Comparison of ENCODE assay signal across 1 cellular context in genomic region chr22:38201718-38202436, GRCh38.
TF ChIP-seq lines count a peak whose summit lies in the region.

Gene MAFF, plus strand, starts transcription at chr22:38201994. Its CDS starts 11,860 bp downstream, at chr22:38213854.

TF ChIP-seq in HepG2, 621 proteins besides CTCF, POLR2A, EP300 and RAD21 (continued from another document and continues in another):
- TF ChIP-seq, protein P1, sequence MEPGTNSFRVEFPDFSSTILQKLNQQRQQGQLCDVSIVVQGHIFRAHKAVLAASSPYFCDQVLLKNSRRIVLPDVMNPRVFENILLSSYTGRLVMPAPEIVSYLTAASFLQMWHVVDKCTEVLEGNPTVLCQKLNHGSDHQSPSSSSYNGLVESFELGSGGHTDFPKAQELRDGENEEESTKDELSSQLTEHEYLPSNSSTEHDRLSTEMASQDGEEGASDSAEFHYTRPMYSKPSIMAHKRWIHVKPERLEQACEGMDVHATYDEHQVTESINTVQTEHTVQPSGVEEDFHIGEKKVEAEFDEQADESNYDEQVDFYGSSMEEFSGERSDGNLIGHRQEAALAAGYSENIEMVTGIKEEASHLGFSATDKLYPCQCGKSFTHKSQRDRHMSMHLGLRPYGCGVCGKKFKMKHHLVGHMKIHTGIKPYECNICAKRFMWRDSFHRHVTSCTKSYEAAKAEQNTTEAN (CRISPR knock-in tag; conservative IDR thresholded peaks at IDR 0.05), result no peak
- TF ChIP-seq FOXA1 (IDR thresholded peaks at IDR 0.05) (no peak), FOXA1 (CRISPR knock-in tag; IDR thresholded peaks at IDR 0.05) (no peak), ZNF670 (CRISPR knock-in tag; IDR thresholded peaks at IDR 0.05; ENCODE audit: borderline replicate concordance) (0 out of 2 replicates have a peak, but pooled peaks have one; percentile 54), HNRNPK (IDR thresholded peaks at IDR 0.05; ENCODE audit: low read depth, low read length, poor library complexity, severe bottlenecking) (peak; percentile 29), GTF2F1 (IDR thresholded peaks at IDR 0.05; ENCODE audit: low read length) (no peak), E2F5 (CRISPR knock-in tag; conservative IDR thresholded peaks at IDR 0.05) (no peak), ZNF746 (CRISPR knock-in tag; IDR thresholded peaks at IDR 0.05) (no peak; the same call in 1 of the 2 replicates), MTA1 (CRISPR knock-in tag; IDR thresholded peaks at IDR 0.05; ENCODE audit: borderline replicate concordance) (no peak), ZSCAN12 (CRISPR knock-in tag; IDR thresholded peaks at IDR 0.05) (0 out of 2 replicates have a peak, but pooled peaks have one; percentile 56), ZNF660 (CRISPR knock-in tag; IDR thresholded peaks at IDR 0.05; ENCODE audit: borderline replicate concordance, low read depth) (no peak), ZNF546 (CRISPR knock-in tag; conservative IDR thresholded peaks at IDR 0.05) (no peak), TRIM22 (IDR thresholded peaks at IDR 0.05) (no peak), ZNF614 (CRISPR knock-in tag; IDR thresholded peaks at IDR 0.05; ENCODE audit: borderline replicate concordance) (no peak), TBX2 (CRISPR knock-in tag; IDR thresholded peaks at IDR 0.05; ENCODE audit: borderline replicate concordance) (no peak), RBM22 (optimal IDR thresholded peaks at IDR 0.05; ENCODE audit: low read length) (no peak), AKNA (CRISPR knock-in tag; IDR thresholded peaks at IDR 0.05; ENCODE audit: borderline replicate concordance) (no peak), MXI1 (IDR thresholded peaks at IDR 0.05; ENCODE audit: borderline replicate concordance, low read depth, low read length) (peak; percentile 68; the same call in 1 of the 3 replicates), DNMT3B (CRISPR knock-in tag; conservative IDR thresholded peaks at IDR 0.05) (no peak), DNMT1 (CRISPR knock-in tag; IDR thresholded peaks at IDR 0.05) (no peak), SSRP1 (CRISPR knock-in tag; IDR thresholded peaks at IDR 0.05) (no peak), ETV6 (CRISPR knock-in tag; conservative IDR thresholded peaks at IDR 0.05) (no peak), GABPA (IDR thresholded peaks at IDR 0.05; ENCODE audit: low read depth, low read length) (no peak), GABPA (CRISPR knock-in tag; IDR thresholded peaks at IDR 0.05; ENCODE audit: low read depth) (no peak), ZNF784 (CRISPR knock-in tag; IDR thresholded peaks at IDR 0.05; ENCODE audit: borderline replicate concordance) (no peak), SMC3 (IDR thresholded peaks at IDR 0.05; ENCODE audit: low read length) (no peak), PHF20 (CRISPR knock-in tag; IDR thresholded peaks at IDR 0.05) (0 out of 2 replicates have a peak, but pooled peaks have one; percentile 5), YEATS4 (CRISPR knock-in tag; IDR thresholded peaks at IDR 0.05; ENCODE audit: borderline replicate concordance) (peak; percentile 41), NR2F2 (IDR thresholded peaks at IDR 0.05; ENCODE audit: borderline replicate concordance, low read depth) (no peak), NR3C1 (CRISPR knock-in tag; IDR thresholded peaks at IDR 0.05) (no peak), MAZ (IDR thresholded peaks at IDR 0.05; ENCODE audit: borderline replicate concordance, low read depth, low read length) (no peak), MAZ (CRISPR knock-in tag; IDR thresholded peaks at IDR 0.05; ENCODE audit: low read depth) (peak; percentile 48; the same call in 1 of the 2 replicates), PAXIP1 (CRISPR knock-in tag; conservative IDR thresholded peaks at IDR 0.05) (no peak)
- TF ChIP-seq, protein P2, sequence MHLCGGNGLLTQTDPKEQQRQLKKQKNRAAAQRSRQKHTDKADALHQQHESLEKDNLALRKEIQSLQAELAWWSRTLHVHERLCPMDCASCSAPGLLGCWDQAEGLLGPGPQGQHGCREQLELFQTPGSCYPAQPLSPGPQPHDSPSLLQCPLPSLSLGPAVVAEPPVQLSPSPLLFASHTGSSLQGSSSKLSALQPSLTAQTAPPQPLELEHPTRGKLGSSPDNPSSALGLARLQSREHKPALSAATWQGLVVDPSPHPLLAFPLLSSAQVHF (CRISPR knock-in tag; IDR thresholded peaks at IDR 0.05), result peak; percentile 53; the same call in 1 of the 2 replicates
- TF ChIP-seq, protein P3, sequence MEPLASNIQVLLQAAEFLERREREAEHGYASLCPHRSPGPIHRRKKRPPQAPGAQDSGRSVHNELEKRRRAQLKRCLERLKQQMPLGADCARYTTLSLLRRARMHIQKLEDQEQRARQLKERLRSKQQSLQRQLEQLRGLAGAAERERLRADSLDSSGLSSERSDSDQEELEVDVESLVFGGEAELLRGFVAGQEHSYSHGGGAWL (CRISPR knock-in tag; IDR thresholded peaks at IDR 0.05), result peak; percentile 74; the same call in 1 of the 2 replicates
- TF ChIP-seq, protein P4, sequence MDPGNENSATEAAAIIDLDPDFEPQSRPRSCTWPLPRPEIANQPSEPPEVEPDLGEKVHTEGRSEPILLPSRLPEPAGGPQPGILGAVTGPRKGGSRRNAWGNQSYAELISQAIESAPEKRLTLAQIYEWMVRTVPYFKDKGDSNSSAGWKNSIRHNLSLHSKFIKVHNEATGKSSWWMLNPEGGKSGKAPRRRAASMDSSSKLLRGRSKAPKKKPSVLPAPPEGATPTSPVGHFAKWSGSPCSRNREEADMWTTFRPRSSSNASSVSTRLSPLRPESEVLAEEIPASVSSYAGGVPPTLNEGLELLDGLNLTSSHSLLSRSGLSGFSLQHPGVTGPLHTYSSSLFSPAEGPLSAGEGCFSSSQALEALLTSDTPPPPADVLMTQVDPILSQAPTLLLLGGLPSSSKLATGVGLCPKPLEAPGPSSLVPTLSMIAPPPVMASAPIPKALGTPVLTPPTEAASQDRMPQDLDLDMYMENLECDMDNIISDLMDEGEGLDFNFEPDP (CRISPR knock-in tag; conservative IDR thresholded peaks at IDR 0.05), result no peak
- TF ChIP-seq, protein P5, sequence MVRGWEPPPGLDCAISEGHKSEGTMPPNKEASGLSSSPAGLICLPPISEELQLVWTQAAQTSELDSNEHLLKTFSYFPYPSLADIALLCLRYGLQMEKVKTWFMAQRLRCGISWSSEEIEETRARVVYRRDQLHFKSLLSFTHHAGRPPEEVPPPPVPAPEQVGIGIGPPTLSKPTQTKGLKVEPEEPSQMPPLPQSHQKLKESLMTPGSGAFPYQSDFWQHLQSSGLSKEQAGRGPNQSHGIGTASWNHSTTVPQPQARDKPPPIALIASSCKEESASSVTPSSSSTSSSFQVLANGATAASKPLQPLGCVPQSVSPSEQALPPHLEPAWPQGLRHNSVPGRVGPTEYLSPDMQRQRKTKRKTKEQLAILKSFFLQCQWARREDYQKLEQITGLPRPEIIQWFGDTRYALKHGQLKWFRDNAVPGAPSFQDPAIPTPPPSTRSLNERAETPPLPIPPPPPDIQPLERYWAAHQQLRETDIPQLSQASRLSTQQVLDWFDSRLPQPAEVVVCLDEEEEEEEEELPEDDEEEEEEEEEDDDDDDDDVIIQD (CRISPR knock-in tag; IDR thresholded peaks at IDR 0.05; ENCODE audit: low read depth), result no peak
- TF ChIP-seq, protein P6, sequence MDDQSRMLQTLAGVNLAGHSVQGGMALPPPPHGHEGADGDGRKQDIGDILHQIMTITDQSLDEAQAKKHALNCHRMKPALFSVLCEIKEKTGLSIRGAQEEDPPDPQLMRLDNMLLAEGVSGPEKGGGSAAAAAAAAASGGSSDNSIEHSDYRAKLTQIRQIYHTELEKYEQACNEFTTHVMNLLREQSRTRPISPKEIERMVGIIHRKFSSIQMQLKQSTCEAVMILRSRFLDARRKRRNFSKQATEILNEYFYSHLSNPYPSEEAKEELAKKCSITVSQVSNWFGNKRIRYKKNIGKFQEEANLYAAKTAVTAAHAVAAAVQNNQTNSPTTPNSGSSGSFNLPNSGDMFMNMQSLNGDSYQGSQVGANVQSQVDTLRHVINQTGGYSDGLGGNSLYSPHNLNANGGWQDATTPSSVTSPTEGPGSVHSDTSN (CRISPR knock-in tag; IDR thresholded peaks at IDR 0.05; ENCODE audit: borderline replicate concordance), result no peak
- TF ChIP-seq, protein P7, sequence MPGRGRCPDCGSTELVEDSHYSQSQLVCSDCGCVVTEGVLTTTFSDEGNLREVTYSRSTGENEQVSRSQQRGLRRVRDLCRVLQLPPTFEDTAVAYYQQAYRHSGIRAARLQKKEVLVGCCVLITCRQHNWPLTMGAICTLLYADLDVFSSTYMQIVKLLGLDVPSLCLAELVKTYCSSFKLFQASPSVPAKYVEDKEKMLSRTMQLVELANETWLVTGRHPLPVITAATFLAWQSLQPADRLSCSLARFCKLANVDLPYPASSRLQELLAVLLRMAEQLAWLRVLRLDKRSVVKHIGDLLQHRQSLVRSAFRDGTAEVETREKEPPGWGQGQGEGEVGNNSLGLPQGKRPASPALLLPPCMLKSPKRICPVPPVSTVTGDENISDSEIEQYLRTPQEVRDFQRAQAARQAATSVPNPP (CRISPR knock-in tag; IDR thresholded peaks at IDR 0.05), result no peak
